19 cellular contexts compared by ENCODE assay signal in the genomic region with DNA sequence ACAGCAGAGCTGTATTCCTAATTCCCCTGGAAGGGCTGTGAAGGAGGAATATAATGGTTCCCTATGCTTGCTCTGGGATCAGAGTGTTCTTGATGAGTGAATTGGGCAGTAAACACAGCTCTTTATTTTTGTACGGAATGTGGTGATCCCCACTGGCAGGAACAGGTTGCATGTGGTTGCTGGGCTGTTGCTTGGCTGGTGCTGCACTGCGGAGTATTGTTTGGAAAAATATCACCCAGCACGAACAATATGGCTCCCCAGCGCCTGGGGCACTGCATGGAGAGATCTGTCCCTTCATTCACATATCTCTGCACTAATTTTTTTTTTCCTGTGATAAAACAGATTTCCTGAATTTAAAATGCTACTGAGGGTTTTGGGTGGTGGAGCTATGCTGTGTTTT.
DNase-seq lines count a peak whose midpoint lies in the region; ATAC-seq and TF ChIP-seq lines count a peak whose summit lies in the region.
"Had no signal": no experiment of that assay in that cellular context is flagged by ENCODE, and none has a peak within 500 bp of the region (broad histone marks: within the 10 kb centered on the region; RNA-seq: fewer than 3 reads in every experiment).

No MANE protein-coding gene starts in this region.

- H3K4me2 ChIP-seq in mesenchymal stem cell (ENCODE audit: low read length, poor library complexity, severe bottlenecking): no peak overlapping the region

- H3K14ac ChIP-seq in mesenchymal stem cell (ENCODE audit: low read length in 2 of 2): no peak overlapping the region

- H3K18ac ChIP-seq in mesenchymal stem cell (ENCODE audit: low read depth in 1 of 2, low read length in 2 of 2): no peak overlapping the region

- no peak overlapping the region for H2BK120ac ChIP-seq in mesenchymal stem cell (ENCODE audit: low read depth, low read length)

- TF ChIP-seq POLR2A in tibial nerve (IDR thresholded peaks at IDR 0.05): no peak

- H4K8ac ChIP-seq in mesenchymal stem cell (ENCODE audit: low read length): no peak overlapping the region

- H3K27me3 ChIP-seq in tibial nerve: no peaks in the 10 kb centered on the region
- no peaks in the 10 kb centered on the region for H3K27me3 ChIP-seq in lower lobe of right lung (ENCODE audit: low read depth)
- no peaks in the 10 kb centered on the region for H3K27me3 ChIP-seq in mesenchymal stem cell (ENCODE audit: control insufficient read depth in 1 of 2, insufficient read depth in 1 of 2, low read length in 2 of 2)
- H3K27me3 ChIP-seq: SJSA1 had no signal

- H2AK5ac ChIP-seq in mesenchymal stem cell (ENCODE audit: low read length, severe bottlenecking): no peak overlapping the region

- H3K79me1 ChIP-seq in mesenchymal stem cell (replicated peaks; ENCODE audit: low read length, poor library complexity, severe bottlenecking): no peaks in the 10 kb centered on the region

- WGBS in tibial nerve, 2 donors: 83 to 84% methylated on average over 4 of the region's 4 CpGs
- WGBS in mesenchymal stem cell: 93% methylated on average over 2 of the region's 4 CpGs

- intact Hi-C loops in lower lobe of right lung (cut with DNase I): no loop called here

- no peaks in the 10 kb centered on the region for H3K9me3 ChIP-seq in tibial nerve
- no peaks in the 10 kb centered on the region for H3K9me3 ChIP-seq in lower lobe of right lung
- no peaks in the 10 kb centered on the region for H3K9me3 ChIP-seq in mesenchymal stem cell (ENCODE audit: control insufficient read depth, low read length)
- H3K9me3 ChIP-seq: SJSA1 had no signal

- peak in 1 of 2 donors; percentile 46 for TF ChIP-seq EP300 in tibial nerve (IDR thresholded peaks at IDR 0.05)

- peaks cover 0 to 41% (median 4%) of the 10 kb centered on the region in 4 donors for H3K4me1 ChIP-seq in tibial nerve
- H3K4me1 ChIP-seq in lower lobe of right lung: peaks cover 4% of the 10 kb centered on the region
- peaks cover 5% of the 10 kb centered on the region for H3K4me1 ChIP-seq in mesenchymal stem cell (ENCODE audit: control insufficient read depth, insufficient read depth, low read depth, low read length)
- H3K4me1 ChIP-seq: SJSA1 had no signal

- H2AFZ ChIP-seq in mesenchymal stem cell (ENCODE audit: low read depth, low read length): no peak overlapping the region

- H2BK12ac ChIP-seq in mesenchymal stem cell (ENCODE audit: low read length in 2 of 2): no peak overlapping the region

- DNase-seq in NCI-H446 treated with DMSO at 0.1 percent for 48 hours (lab: John Stamatoyannopoulos, UW) (peak; percentile 16), NCI-H446 (lab: John Stamatoyannopoulos, UW) (no peak), cerebellum (ENCODE audit: low spot score) (peak; percentile 90), midbrain (lab: John Stamatoyannopoulos, UW) (peak; percentile 51), tibial nerve (ENCODE audit: low spot score in 2 of 2) (no peak), ACHN (no peak), lower lobe of right lung (no peak), mesenchymal stem cell (no peak)
- DNase-seq: Calu3, DMS79 treated with DMSO at 0.1 percent for 48 hours, KBM-7, NCI-H1105 treated with DMSO at 0.1 percent for 48 hours, NCI-H146, NCI-H1930, NCI-H526 treated with DMSO at 0.1 percent for 48 hours, Right ventricle myocardium superior, RPMI8226 had no signal

- H3K4me3 ChIP-seq in tibial nerve (no peak overlapping the region), lower lobe of right lung (no peak overlapping the region), mesenchymal stem cell (ENCODE audit: insufficient read depth in 1 of 2, low read depth in 1 of 2, low read length in 2 of 2) (no peak overlapping the region)
- H3K4me3 ChIP-seq: SJSA1 had no signal

- peak overlapping the region; percentile 54 to 90 (median 75) for H3K27ac ChIP-seq in tibial nerve
- H3K27ac ChIP-seq in lower lobe of right lung: no peak overlapping the region
- no peak overlapping the region for H3K27ac ChIP-seq in mesenchymal stem cell (ENCODE audit: low read length, poor library complexity, severe bottlenecking)
- H3K27ac ChIP-seq: 22Rv1, SJSA1 had no signal

- H3K23ac ChIP-seq in mesenchymal stem cell (ENCODE audit: low read length in 2 of 2): no peak overlapping the region

- H3K9ac ChIP-seq in mesenchymal stem cell (ENCODE audit: low read length): no peak overlapping the region

- in situ Hi-C loops in ACHN (cut with HindIII; ENCODE audit: low pct_ligation_motif_present, low pct_unique_long_range_greater_than_20kb, low sequenced_read_pairs): no loop called here

- no peaks in the 10 kb centered on the region for H3K36me3 ChIP-seq in tibial nerve
- no peaks in the 10 kb centered on the region for H3K36me3 ChIP-seq in lower lobe of right lung
- H3K36me3 ChIP-seq in mesenchymal stem cell (ENCODE audit: control insufficient read depth in 1 of 2, insufficient read depth in 2 of 2, low read depth in 1 of 2, low read length in 2 of 2): no peaks in the 10 kb centered on the region
- H3K36me3 ChIP-seq: SJSA1 had no signal

- no peak for ATAC-seq in lower lobe of right lung

- no peak overlapping the region for H4K91ac ChIP-seq in mesenchymal stem cell (ENCODE audit: low read length)

- H2BK15ac ChIP-seq in mesenchymal stem cell (ENCODE audit: low read depth, poor library complexity, severe bottlenecking): no peak overlapping the region

- no peak overlapping the region for H2BK5ac ChIP-seq in mesenchymal stem cell (ENCODE audit: low read depth, low read length, poor library complexity, severe bottlenecking)

- no peak overlapping the region for H3K4ac ChIP-seq in mesenchymal stem cell (ENCODE audit: low read depth in 1 of 2, low read length in 2 of 2)

- TF ChIP-seq CTCF in tibial nerve (IDR thresholded peaks at IDR 0.05) (no peak), lower lobe of right lung (IDR thresholded peaks at IDR 0.05) (no peak)

Comparison
In these comparisons a context has a peak if more than half of its experiments do, and no peak if none do; other contexts are left out.
1. DNase-seq: peak in NCI-H446 treated with DMSO at 0.1 percent for 48 hours (single experiment), cerebellum (single experiment) and midbrain (single experiment); none in NCI-H446 (0 of 2), tibial nerve (0 of 2), ACHN (single experiment), lower lobe of right lung (single experiment) and mesenchymal stem cell (single experiment).
2. H3K27ac ChIP-seq: peak in tibial nerve (4 of 4); none in lower lobe of right lung (single experiment) and mesenchymal stem cell (single experiment).